ENCODE assay signal across 3 cellular contexts in the genomic region with DNA sequence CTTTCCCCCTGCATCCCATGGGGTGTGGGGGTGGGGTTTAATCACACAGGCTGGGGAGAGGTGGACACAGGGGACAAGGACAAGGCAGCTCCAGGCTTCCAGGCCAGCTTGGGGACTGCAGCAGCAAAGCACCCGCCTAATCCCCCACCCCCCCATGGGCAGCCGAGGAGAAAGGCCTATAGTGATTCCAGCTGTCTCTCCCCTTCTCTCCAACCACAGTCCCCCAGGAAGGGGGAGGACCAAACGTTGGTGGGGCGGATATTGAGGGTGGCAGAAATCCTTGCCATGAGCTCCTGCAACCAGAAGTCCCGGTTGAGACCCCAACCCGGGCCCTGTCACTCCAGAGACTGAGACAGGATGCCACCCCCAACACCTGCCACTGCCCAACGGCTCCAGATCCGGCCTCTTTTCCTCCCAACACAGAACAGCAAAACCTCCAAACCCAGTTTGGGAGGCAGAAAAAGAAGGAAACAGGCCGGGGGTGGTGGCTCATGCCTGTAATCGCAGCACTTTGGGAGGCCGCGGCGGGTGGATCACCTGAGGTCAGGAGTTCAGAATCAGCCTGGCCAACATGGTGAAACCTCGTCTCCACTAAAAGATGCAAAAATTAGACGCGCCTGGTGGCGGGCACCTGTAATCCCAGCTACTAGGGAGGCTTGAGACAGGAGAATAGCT.
TF ChIP-seq lines count a peak whose summit lies in the region.

No MANE protein-coding gene starts in this region.

TF ChIP-seq in SK-N-SH, 30 proteins besides CTCF, POLR2A, EP300 and RAD21:
- no peak for TF ChIP-seq GATA2 (CRISPR knock-in tag; IDR thresholded peaks at IDR 0.05)
- TF ChIP-seq, protein P1, sequence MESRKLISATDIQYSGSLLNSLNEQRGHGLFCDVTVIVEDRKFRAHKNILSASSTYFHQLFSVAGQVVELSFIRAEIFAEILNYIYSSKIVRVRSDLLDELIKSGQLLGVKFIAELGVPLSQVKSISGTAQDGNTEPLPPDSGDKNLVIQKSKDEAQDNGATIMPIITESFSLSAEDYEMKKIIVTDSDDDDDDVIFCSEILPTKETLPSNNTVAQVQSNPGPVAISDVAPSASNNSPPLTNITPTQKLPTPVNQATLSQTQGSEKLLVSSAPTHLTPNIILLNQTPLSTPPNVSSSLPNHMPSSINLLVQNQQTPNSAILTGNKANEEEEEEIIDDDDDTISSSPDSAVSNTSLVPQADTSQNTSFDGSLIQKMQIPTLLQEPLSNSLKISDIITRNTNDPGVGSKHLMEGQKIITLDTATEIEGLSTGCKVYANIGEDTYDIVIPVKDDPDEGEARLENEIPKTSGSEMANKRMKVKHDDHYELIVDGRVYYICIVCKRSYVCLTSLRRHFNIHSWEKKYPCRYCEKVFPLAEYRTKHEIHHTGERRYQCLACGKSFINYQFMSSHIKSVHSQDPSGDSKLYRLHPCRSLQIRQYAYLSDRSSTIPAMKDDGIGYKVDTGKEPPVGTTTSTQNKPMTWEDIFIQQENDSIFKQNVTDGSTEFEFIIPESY (IDR thresholded peaks at IDR 0.05; ENCODE audit: borderline replicate concordance, low read depth): no peak
- no peak for TF ChIP-seq TAF1 (IDR thresholded peaks at IDR 0.05; ENCODE audit: borderline replicate concordance, low read depth, low read length)

TF ChIP-seq in SK-N-SH treated with all-trans-retinoic acid at 6 μM for 48 hours, 23 proteins besides CTCF, POLR2A, EP300 and RAD21:
- no peak for TF ChIP-seq OSR1 (CRISPR knock-in tag; IDR thresholded peaks at IDR 0.05)
- TF ChIP-seq, protein P2, sequence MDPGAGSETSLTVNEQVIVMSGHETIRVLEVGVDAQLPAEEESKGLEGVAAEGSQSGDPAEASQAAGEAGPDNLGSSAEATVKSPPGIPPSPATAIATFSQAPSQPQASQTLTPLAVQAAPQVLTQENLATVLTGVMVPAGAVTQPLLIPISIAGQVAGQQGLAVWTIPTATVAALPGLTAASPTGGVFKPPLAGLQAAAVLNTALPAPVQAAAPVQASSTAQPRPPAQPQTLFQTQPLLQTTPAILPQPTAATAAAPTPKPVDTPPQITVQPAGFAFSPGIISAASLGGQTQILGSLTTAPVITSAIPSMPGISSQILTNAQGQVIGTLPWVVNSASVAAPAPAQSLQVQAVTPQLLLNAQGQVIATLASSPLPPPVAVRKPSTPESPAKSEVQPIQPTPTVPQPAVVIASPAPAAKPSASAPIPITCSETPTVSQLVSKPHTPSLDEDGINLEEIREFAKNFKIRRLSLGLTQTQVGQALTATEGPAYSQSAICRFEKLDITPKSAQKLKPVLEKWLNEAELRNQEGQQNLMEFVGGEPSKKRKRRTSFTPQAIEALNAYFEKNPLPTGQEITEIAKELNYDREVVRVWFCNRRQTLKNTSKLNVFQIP (CRISPR knock-in tag; IDR thresholded peaks at IDR 0.05; ENCODE audit: borderline replicate concordance, low read depth): no peak
- no peak for TF ChIP-seq RARB (CRISPR knock-in tag; IDR thresholded peaks at IDR 0.05)
- no peak for TF ChIP-seq ZNF8 (CRISPR knock-in tag; IDR thresholded peaks at IDR 0.05)
- TF ChIP-seq, protein P3, sequence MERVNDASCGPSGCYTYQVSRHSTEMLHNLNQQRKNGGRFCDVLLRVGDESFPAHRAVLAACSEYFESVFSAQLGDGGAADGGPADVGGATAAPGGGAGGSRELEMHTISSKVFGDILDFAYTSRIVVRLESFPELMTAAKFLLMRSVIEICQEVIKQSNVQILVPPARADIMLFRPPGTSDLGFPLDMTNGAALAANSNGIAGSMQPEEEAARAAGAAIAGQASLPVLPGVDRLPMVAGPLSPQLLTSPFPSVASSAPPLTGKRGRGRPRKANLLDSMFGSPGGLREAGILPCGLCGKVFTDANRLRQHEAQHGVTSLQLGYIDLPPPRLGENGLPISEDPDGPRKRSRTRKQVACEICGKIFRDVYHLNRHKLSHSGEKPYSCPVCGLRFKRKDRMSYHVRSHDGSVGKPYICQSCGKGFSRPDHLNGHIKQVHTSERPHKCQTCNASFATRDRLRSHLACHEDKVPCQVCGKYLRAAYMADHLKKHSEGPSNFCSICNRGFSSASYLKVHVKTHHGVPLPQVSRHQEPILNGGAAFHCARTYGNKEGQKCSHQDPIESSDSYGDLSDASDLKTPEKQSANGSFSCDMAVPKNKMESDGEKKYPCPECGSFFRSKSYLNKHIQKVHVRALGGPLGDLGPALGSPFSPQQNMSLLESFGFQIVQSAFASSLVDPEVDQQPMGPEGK (CRISPR knock-in tag; IDR thresholded peaks at IDR 0.05; ENCODE audit: borderline replicate concordance): no peak
- no peak for TF ChIP-seq TOX (CRISPR knock-in tag; IDR thresholded peaks at IDR 0.05; ENCODE audit: borderline replicate concordance)
- no peak for TF ChIP-seq ZNF565 (CRISPR knock-in tag; conservative IDR thresholded peaks at IDR 0.05; ENCODE audit: low read depth)
- TF ChIP-seq TCF4 (CRISPR knock-in tag; IDR thresholded peaks at IDR 0.05; ENCODE audit: borderline replicate concordance): no peak
- TF ChIP-seq, protein P4, sequence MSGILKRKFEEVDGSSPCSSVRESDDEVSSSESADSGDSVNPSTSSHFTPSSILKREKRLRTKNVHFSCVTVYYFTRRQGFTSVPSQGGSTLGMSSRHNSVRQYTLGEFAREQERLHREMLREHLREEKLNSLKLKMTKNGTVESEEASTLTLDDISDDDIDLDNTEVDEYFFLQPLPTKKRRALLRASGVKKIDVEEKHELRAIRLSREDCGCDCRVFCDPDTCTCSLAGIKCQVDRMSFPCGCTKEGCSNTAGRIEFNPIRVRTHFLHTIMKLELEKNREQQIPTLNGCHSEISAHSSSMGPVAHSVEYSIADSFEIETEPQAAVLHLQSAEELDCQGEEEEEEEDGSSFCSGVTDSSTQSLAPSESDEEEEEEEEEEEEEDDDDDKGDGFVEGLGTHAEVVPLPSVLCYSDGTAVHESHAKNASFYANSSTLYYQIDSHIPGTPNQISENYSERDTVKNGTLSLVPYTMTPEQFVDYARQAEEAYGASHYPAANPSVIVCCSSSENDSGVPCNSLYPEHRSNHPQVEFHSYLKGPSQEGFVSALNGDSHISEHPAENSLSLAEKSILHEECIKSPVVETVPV (CRISPR knock-in tag; IDR thresholded peaks at IDR 0.05): no peak
- TF ChIP-seq PPARA (CRISPR knock-in tag; IDR thresholded peaks at IDR 0.05; ENCODE audit: borderline replicate concordance): no peak
- TF ChIP-seq ZC3H10 (CRISPR knock-in tag; IDR thresholded peaks at IDR 0.05): no peak

TF ChIP-seq in HepG2, 621 proteins besides CTCF, POLR2A, EP300 and RAD21:
- TF ChIP-seq SIN3A (IDR thresholded peaks at IDR 0.05; ENCODE audit: borderline replicate concordance, low read depth, low read length) (peak; percentile 39; the same call in 1 of the 2 replicates), ZNF816 (CRISPR knock-in tag; IDR thresholded peaks at IDR 0.05; ENCODE audit: borderline replicate concordance) (0 out of 2 replicates have a peak, but pooled peaks have one; percentile 4), SAP130 (CRISPR knock-in tag; IDR thresholded peaks at IDR 0.05; ENCODE audit: low read depth) (peak; percentile 16), ZNF350 (CRISPR knock-in tag; IDR thresholded peaks at IDR 0.05; ENCODE audit: borderline replicate concordance, low read depth) (no peak), ZFP36L1 (CRISPR knock-in tag; IDR thresholded peaks at IDR 0.05) (no peak), HOXA3 (CRISPR knock-in tag; IDR thresholded peaks at IDR 0.05) (no peak), ZNF234 (CRISPR knock-in tag; conservative IDR thresholded peaks at IDR 0.05) (no peak), ZC3H13 (CRISPR knock-in tag; IDR thresholded peaks at IDR 0.05) (peak; percentile 48; the same call in 1 of the 2 replicates), AGO2 (optimal IDR thresholded peaks at IDR 0.05; ENCODE audit: low read depth, low read length) (peak; percentile 3), ZKSCAN5 (CRISPR knock-in tag; IDR thresholded peaks at IDR 0.05) (no peak), RBM39 (IDR thresholded peaks at IDR 0.05; ENCODE audit: low read depth, low read length, poor library complexity, severe bottlenecking) (peak; percentile 4), LCORL (IDR thresholded peaks at IDR 0.05) (no peak), LCORL (CRISPR knock-in tag; IDR thresholded peaks at IDR 0.05) (peak; percentile 66; the same call in 1 of the 2 replicates), SNAI1 (CRISPR knock-in tag; IDR thresholded peaks at IDR 0.05; ENCODE audit: borderline replicate concordance) (0 out of 2 replicates have a peak, but pooled peaks have one; percentile 25), ZNF776 (CRISPR knock-in tag; IDR thresholded peaks at IDR 0.05) (0 out of 2 replicates have a peak, but pooled peaks have one; percentile 21), HDAC1 (CRISPR knock-in tag; IDR thresholded peaks at IDR 0.05) (no peak), ZNF543 (CRISPR knock-in tag; IDR thresholded peaks at IDR 0.05) (0 out of 2 replicates have a peak, but pooled peaks have one; percentile 51), ZNF460 (CRISPR knock-in tag; IDR thresholded peaks at IDR 0.05; ENCODE audit: borderline replicate concordance) (peak; percentile 71), KDM4B (CRISPR knock-in tag; IDR thresholded peaks at IDR 0.05) (no peak)
- TF ChIP-seq, protein P5, sequence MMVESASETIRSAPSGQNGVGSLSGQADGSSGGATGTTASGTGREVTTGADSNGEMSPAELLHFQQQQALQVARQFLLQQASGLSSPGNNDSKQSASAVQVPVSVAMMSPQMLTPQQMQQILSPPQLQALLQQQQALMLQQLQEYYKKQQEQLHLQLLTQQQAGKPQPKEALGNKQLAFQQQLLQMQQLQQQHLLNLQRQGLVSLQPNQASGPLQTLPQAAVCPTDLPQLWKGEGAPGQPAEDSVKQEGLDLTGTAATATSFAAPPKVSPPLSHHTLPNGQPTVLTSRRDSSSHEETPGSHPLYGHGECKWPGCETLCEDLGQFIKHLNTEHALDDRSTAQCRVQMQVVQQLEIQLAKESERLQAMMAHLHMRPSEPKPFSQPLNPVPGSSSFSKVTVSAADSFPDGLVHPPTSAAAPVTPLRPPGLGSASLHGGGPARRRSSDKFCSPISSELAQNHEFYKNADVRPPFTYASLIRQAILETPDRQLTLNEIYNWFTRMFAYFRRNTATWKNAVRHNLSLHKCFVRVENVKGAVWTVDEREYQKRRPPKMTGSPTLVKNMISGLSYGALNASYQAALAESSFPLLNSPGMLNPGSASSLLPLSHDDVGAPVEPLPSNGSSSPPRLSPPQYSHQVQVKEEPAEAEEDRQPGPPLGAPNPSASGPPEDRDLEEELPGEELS (CRISPR knock-in tag; IDR thresholded peaks at IDR 0.05): no peak
- TF ChIP-seq, protein P6, sequence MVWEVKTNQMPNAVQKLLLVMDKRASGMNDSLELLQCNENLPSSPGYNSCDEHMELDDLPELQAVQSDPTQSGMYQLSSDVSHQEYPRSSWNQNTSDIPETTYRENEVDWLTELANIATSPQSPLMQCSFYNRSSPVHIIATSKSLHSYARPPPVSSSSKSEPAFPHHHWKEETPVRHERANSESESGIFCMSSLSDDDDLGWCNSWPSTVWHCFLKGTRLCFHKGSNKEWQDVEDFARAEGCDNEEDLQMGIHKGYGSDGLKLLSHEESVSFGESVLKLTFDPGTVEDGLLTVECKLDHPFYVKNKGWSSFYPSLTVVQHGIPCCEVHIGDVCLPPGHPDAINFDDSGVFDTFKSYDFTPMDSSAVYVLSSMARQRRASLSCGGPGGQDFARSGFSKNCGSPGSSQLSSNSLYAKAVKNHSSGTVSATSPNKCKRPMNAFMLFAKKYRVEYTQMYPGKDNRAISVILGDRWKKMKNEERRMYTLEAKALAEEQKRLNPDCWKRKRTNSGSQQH (CRISPR knock-in tag; IDR thresholded peaks at IDR 0.05; ENCODE audit: low read depth): peak; percentile 17; the same call in 1 of the 2 replicates
- TF ChIP-seq, protein P7, sequence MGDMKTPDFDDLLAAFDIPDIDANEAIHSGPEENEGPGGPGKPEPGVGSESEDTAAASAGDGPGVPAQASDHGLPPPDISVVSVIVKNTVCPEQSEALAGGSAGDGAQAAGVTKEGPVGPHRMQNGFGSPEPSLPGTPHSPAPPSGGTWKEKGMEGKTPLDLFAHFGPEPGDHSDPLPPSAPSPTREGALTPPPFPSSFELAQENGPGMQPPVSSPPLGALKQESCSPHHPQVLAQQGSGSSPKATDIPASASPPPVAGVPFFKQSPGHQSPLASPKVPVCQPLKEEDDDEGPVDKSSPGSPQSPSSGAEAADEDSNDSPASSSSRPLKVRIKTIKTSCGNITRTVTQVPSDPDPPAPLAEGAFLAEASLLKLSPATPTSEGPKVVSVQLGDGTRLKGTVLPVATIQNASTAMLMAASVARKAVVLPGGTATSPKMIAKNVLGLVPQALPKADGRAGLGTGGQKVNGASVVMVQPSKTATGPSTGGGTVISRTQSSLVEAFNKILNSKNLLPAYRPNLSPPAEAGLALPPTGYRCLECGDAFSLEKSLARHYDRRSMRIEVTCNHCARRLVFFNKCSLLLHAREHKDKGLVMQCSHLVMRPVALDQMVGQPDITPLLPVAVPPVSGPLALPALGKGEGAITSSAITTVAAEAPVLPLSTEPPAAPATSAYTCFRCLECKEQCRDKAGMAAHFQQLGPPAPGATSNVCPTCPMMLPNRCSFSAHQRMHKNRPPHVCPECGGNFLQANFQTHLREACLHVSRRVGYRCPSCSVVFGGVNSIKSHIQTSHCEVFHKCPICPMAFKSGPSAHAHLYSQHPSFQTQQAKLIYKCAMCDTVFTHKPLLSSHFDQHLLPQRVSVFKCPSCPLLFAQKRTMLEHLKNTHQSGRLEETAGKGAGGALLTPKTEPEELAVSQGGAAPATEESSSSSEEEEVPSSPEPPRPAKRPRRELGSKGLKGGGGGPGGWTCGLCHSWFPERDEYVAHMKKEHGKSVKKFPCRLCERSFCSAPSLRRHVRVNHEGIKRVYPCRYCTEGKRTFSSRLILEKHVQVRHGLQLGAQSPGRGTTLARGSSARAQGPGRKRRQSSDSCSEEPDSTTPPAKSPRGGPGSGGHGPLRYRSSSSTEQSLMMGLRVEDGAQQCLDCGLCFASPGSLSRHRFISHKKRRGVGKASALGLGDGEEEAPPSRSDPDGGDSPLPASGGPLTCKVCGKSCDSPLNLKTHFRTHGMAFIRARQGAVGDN (CRISPR knock-in tag; IDR thresholded peaks at IDR 0.05): 0 out of 2 replicates have a peak, but pooled peaks have one; percentile 7
- TF ChIP-seq, protein P8, sequence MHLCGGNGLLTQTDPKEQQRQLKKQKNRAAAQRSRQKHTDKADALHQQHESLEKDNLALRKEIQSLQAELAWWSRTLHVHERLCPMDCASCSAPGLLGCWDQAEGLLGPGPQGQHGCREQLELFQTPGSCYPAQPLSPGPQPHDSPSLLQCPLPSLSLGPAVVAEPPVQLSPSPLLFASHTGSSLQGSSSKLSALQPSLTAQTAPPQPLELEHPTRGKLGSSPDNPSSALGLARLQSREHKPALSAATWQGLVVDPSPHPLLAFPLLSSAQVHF (CRISPR knock-in tag; IDR thresholded peaks at IDR 0.05): 0 out of 2 replicates have a peak, but pooled peaks have one; percentile 24
